ENCODE assay signal across 1 cellular context in genomic region chr2:96870631-96871255, GRCh38.
TF ChIP-seq lines count a peak whose summit lies in the region.

No MANE protein-coding gene starts in this region.

TF ChIP-seq in IMR-90, 13 proteins besides CTCF, POLR2A, EP300 and RAD21 (continued from another document):
- TF ChIP-seq NFE2L2 (IDR thresholded peaks at IDR 0.05; ENCODE audit: low read depth, low read length) = no peak
